Comparison of ENCODE assay signal across 11 cellular contexts in genomic region chr9:121597693-121598166, GRCh38. TPM values are rescaled to one million over a fixed set of nuclear protein-coding genes. Genes with fewer than 3 reads are reported as not detected.
DNase-seq lines count a peak whose midpoint lies in the region; ATAC-seq and TF ChIP-seq lines count a peak whose summit lies in the region.
"Had no signal": no experiment of that assay in that cellular context is flagged by ENCODE, and none has a peak within 500 bp of the region (broad histone marks: within the 10 kb centered on the region; RNA-seq: fewer than 3 reads in every experiment).

No MANE protein-coding gene starts in this region.

- H3K56ac ChIP-seq in mesendoderm (ENCODE audit: low read length): peak overlapping the region; percentile 91

- H2BK120ac ChIP-seq in mesendoderm (ENCODE audit: low read depth, low read length): no peak overlapping the region

- peaks cover 6% of the 10 kb centered on the region for H3K9me3 Mint-ChIP-seq in activated CD4-positive, alpha-beta T cell treated with anti-CD3 and anti-CD28 coated beads, Interleukin-2, amount 10 ng/mL, durations not matched to agents 24 days and 14 days

- H3K36me3 Mint-ChIP-seq in activated CD4-positive, alpha-beta T cell treated with anti-CD3 and anti-CD28 coated beads, Interleukin-2, amount 10 ng/mL, durations not matched to agents 24 days and 14 days (ENCODE audit: low read depth): peaks cover 1% of the 10 kb centered on the region
- H3K36me3 Mint-ChIP-seq: CD4-positive, alpha-beta memory T cell had no signal

- H2AK5ac ChIP-seq in mesendoderm (ENCODE audit: low read length): no peak overlapping the region

- no peak overlapping the region for H3K4ac ChIP-seq in mesendoderm (ENCODE audit: low read depth, low read length)

- H3K9ac ChIP-seq in HUES48 (ENCODE audit: low read depth, low read length) (peak overlapping the region; percentile 28; the same call in 1 of the 2 replicates), mesendoderm (ENCODE audit: low read length) (peak overlapping the region; percentile 68), smooth muscle cell (ENCODE audit: low read depth) (no peak overlapping the region)

- no peak overlapping the region for H4K5ac ChIP-seq in mesendoderm (ENCODE audit: low read length)

- DNase-seq in mesendoderm (no peak), smooth muscle cell (lab: John Stamatoyannopoulos, UW; ENCODE audit: unreplicated experiment) (no peak), NCI-H1694 (lab: John Stamatoyannopoulos, UW) (no peak)
- no peak for DNase-seq in activated CD4-positive, alpha-beta T cell treated with anti-CD3 and anti-CD28 coated beads, Interleukin-2, amount 10 ng/mL, durations not matched to agents 24 days and 14 days
- no peak for DNase-seq in activated CD4-positive, alpha-beta T cell treated with anti-CD3 and anti-CD28 coated beads, Interleukin-2, amount 50 U/mL, for 48 hours
- DNase-seq: CD4-positive, alpha-beta memory T cell; NCI-H2081 had no signal

- no peaks in the 10 kb centered on the region for H3K79me1 ChIP-seq in mesendoderm (ENCODE audit: low read length)

- H3K36me3 ChIP-seq in HUES48 (ENCODE audit: control insufficient read depth, insufficient read depth, low read length) (no peaks in the 10 kb centered on the region), ectodermal cell (ENCODE audit: control insufficient read depth, insufficient read depth, low read length) (no peaks in the 10 kb centered on the region), mesendoderm (ENCODE audit: control insufficient read depth, insufficient read depth, low read length) (no peaks in the 10 kb centered on the region), smooth muscle cell (ENCODE audit: low read depth) (no peaks in the 10 kb centered on the region)

- no peak overlapping the region for H3K27ac Mint-ChIP-seq in activated CD4-positive, alpha-beta T cell treated with anti-CD3 and anti-CD28 coated beads, Interleukin-2, amount 10 ng/mL, durations not matched to agents 24 days and 14 days
- H3K27ac Mint-ChIP-seq: CD4-positive, alpha-beta memory T cell had no signal

- peaks cover 4% of the 10 kb centered on the region for H3K4me1 Mint-ChIP-seq in activated CD4-positive, alpha-beta T cell treated with anti-CD3 and anti-CD28 coated beads, Interleukin-2, amount 10 ng/mL, durations not matched to agents 24 days and 14 days

- H3K4me2 ChIP-seq in mesendoderm (ENCODE audit: low read length) (peak overlapping the region; percentile 33), smooth muscle cell (peak overlapping the region; percentile 99)

- H3K27me3 Mint-ChIP-seq in activated CD4-positive, alpha-beta T cell treated with anti-CD3 and anti-CD28 coated beads, Interleukin-2, amount 10 ng/mL, durations not matched to agents 24 days and 14 days: peaks cover 47% of the 10 kb centered on the region

- H3K23ac ChIP-seq in mesendoderm (ENCODE audit: low read length): no peak overlapping the region

- no peak overlapping the region for H2BK15ac ChIP-seq in mesendoderm (replicated peaks; ENCODE audit: low read depth)

- H4K8ac ChIP-seq in mesendoderm (ENCODE audit: low read depth, low read length): no peak overlapping the region

- no peak overlapping the region for H2BK5ac ChIP-seq in mesendoderm (ENCODE audit: low read length)

- intact Hi-C loops in activated CD4-positive, alpha-beta T cell treated with anti-CD3 and anti-CD28 coated beads, Interleukin-2, amount 10 ng/mL, durations not matched to agents 24 days and 14 days (cut with micrococcal nuclease): no loop called here

- H3K9me3 ChIP-seq in HUES48 (ENCODE audit: control insufficient read depth, insufficient read depth, low read length): peaks cover 5% of the 10 kb centered on the region; the same call in 1 of the 2 replicates
- peaks cover 5% of the 10 kb centered on the region for H3K9me3 ChIP-seq in ectodermal cell (ENCODE audit: control insufficient read depth, low read length)
- H3K9me3 ChIP-seq in smooth muscle cell (replicated peaks; ENCODE audit: low read depth): no peaks in the 10 kb centered on the region

- 10 to 11% methylated on average over 14 of the region's 14 CpGs for WGBS in ectodermal cell, 2 experiments
- no CpG with 5 or more reads among the region's 14 CpGs for WGBS in mesendoderm (ENCODE audit: extremely low coverage, insufficient coverage, low lambda C conversion rate)
- whole genome bisulfite sequencing in smooth muscle cell (ENCODE audit: low lambda C conversion rate): 14% methylated on average over 14 of the region's 14 CpGs

- no peak for TF ChIP-seq CTCF in smooth muscle cell (IDR thresholded peaks at IDR 0.05; ENCODE audit: borderline replicate concordance, insufficient read depth, poor library complexity, severe bottlenecking)

- H3K4me3 ChIP-seq in HUES48 (ENCODE audit: low read depth, low read length) (peak overlapping the region; percentile 86), ectodermal cell (ENCODE audit: insufficient read depth, low read depth, low read length) (peak overlapping the region; percentile 75), mesendoderm (ENCODE audit: low read length) (no peak overlapping the region), smooth muscle cell (peak overlapping the region; percentile 71)
- H3K4me3 ChIP-seq: K562 had no signal

- H4K20me1 ChIP-seq in smooth muscle cell (ENCODE audit: low read depth): peaks cover 18% of the 10 kb centered on the region

- no peak overlapping the region for H3K4me3 Mint-ChIP-seq in activated CD4-positive, alpha-beta T cell treated with anti-CD3 and anti-CD28 coated beads, Interleukin-2, amount 10 ng/mL, durations not matched to agents 24 days and 14 days

- no peak for ATAC-seq in HG03469 (IDR thresholded peaks at IDR 0.05; ENCODE audit: unreplicated experiment)
- ATAC-seq: K562 had no signal

- H3F3A ChIP-seq in smooth muscle cell (ENCODE audit: low read depth): peaks cover 16% of the 10 kb centered on the region

- peak overlapping the region; percentile 90 for H3K27ac ChIP-seq in HUES48 (ENCODE audit: low read depth, low read length)
- peak overlapping the region; percentile 87 for H3K27ac ChIP-seq in ectodermal cell (ENCODE audit: insufficient read depth, low read depth, low read length, poor library complexity, severe bottlenecking)
- peak overlapping the region; percentile 65 for H3K27ac ChIP-seq in mesendoderm (ENCODE audit: low read depth, low read length)
- peak overlapping the region; percentile 53 for H3K27ac ChIP-seq in smooth muscle cell (ENCODE audit: low read depth)

- peaks cover 28% of the 10 kb centered on the region for H3K27me3 ChIP-seq in HUES48 (ENCODE audit: control insufficient read depth, insufficient read depth, low read length)
- H3K27me3 ChIP-seq in ectodermal cell (ENCODE audit: control insufficient read depth, insufficient read depth, low read length, poor library complexity, severe bottlenecking): peaks cover 17% of the 10 kb centered on the region
- peaks cover 5% of the 10 kb centered on the region for H3K27me3 ChIP-seq in mesendoderm (ENCODE audit: insufficient read depth, low read length, poor library complexity)
- no peaks in the 10 kb centered on the region for H3K27me3 ChIP-seq in smooth muscle cell (ENCODE audit: low read depth)

- no peak overlapping the region for H3K18ac ChIP-seq in mesendoderm (ENCODE audit: low read length)

- H3K79me2 ChIP-seq in mesendoderm (ENCODE audit: control insufficient read depth, insufficient read depth, low read length): no peaks in the 10 kb centered on the region
- H3K79me2 ChIP-seq in smooth muscle cell (ENCODE audit: low read depth): peaks cover 7% of the 10 kb centered on the region

- H2AFZ ChIP-seq in smooth muscle cell (ENCODE audit: low read depth): peak overlapping the region; percentile 48

- H3K4me1 ChIP-seq in HUES48 (ENCODE audit: control insufficient read depth, insufficient read depth, low read length) (peaks cover 8% of the 10 kb centered on the region), ectodermal cell (ENCODE audit: control insufficient read depth, insufficient read depth, low read length) (peaks cover 7% of the 10 kb centered on the region), mesendoderm (ENCODE audit: control insufficient read depth, low read depth, low read length) (peaks cover 3% of the 10 kb centered on the region), smooth muscle cell (ENCODE audit: low read depth) (no peaks in the 10 kb centered on the region)

RNA-seq across cellular contexts. Expression of gene DAB2IP, which starts 53.7 kb away (rescaled TPM):
- polyA plus RNA-seq in ectodermal cell (2013, experiment 1 of 4): 49.0 TPM
- polyA plus RNA-seq in ectodermal cell (2013, experiment 2 of 4): 52.7 TPM
- 38.8 TPM for polyA plus RNA-seq in ectodermal cell (2013, experiment 3 of 4)
- 43.0 TPM for polyA plus RNA-seq in ectodermal cell (2013, experiment 4 of 4)
- 21.8 TPM for polyA plus RNA-seq in mesendoderm (2013, experiment 1 of 2)
- 21.4 TPM for polyA plus RNA-seq in mesendoderm (2013, experiment 2 of 2)
- 15.5 and 21.6 TPM in 2 replicates for total RNA-seq in smooth muscle cell
- polyA plus RNA-seq in smooth muscle cell: 10.4 and 14.0 TPM in 2 replicates
- not detected in 2 replicates for total RNA-seq in activated CD4-positive, alpha-beta T cell treated with anti-CD3 and anti-CD28 coated beads, Interleukin-2, amount 10 ng/mL, durations not matched to agents 24 days and 14 days
- total RNA-seq: CD4-positive, alpha-beta memory T cell had no signal
- polyA plus RNA-seq: CD4-positive, alpha-beta memory T cell had no signal

Comparison
In these comparisons a context has a peak if more than half of its experiments do, and no peak if none do; other contexts are left out.
1. RNA of gene DAB2IP, which starts 53.7 kb away (total RNA-seq): 15.5 to 21.6 TPM in smooth muscle cell; not detected in activated CD4-positive, alpha-beta T cell treated with anti-CD3 and anti-CD28 coated beads, Interleukin-2, amount 10 ng/mL, durations not matched to agents 24 days and 14 days; every median in the first group is over 10 times any median in the second.
2. Peak in every context shown above with its lines, with median percentiles within 50 percentile points of each other: H3K27ac ChIP-seq.